Comparison of ENCODE assay signal across 15 cellular contexts in genomic region chr9:38017885-38018186, GRCh38. TPM values are rescaled to one million over a fixed set of nuclear protein-coding genes. Genes with fewer than 3 reads are reported as not detected.
DNase-seq lines count a peak whose midpoint lies in the region; ATAC-seq and TF ChIP-seq lines count a peak whose summit lies in the region.
"Had no signal": no experiment of that assay in that cellular context is flagged by ENCODE, and none has a peak within 500 bp of the region (broad histone marks: within the 10 kb centered on the region; RNA-seq: fewer than 3 reads in every experiment).

No MANE protein-coding gene starts in this region.

- H3K56ac ChIP-seq in IMR-90 (ENCODE audit: extremely low read depth, insufficient read depth, low read length) (no peak overlapping the region), mesendoderm (ENCODE audit: low read length) (peak overlapping the region; percentile 36)

- H4K8ac ChIP-seq in IMR-90 (ENCODE audit: low read depth in 2 of 2, low read length in 2 of 2), result peak overlapping the region; percentile 56 to 74; a peak in 2 of 4 replicates
- no peak overlapping the region for H4K8ac ChIP-seq in mesendoderm (ENCODE audit: low read depth, low read length)

- H3K4me1 ChIP-seq in IMR-90 (ENCODE audit: control insufficient read depth, insufficient read depth, low read length) (peaks cover 43% of the 10 kb centered on the region), mesendoderm (ENCODE audit: control insufficient read depth, low read depth, low read length) (peaks cover 37% of the 10 kb centered on the region), subcutaneous abdominal adipose tissue (ENCODE audit: control insufficient read depth in 5 of 5, insufficient read depth in 5 of 5, low read length in 5 of 5) (peaks cover 17 to 59% (median 44%) of the 10 kb centered on the region in 5 donors)

- H3K23ac ChIP-seq in IMR-90 (ENCODE audit: low read depth, low read length) (peak overlapping the region; percentile 61), mesendoderm (ENCODE audit: low read length) (peak overlapping the region; percentile 75)

- dilution Hi-C loops in IMR-90 (cut with HindIII; ENCODE audit: low sequenced_read_pairs, unreplicated experiment), result no loop called here

- H4K5ac ChIP-seq in IMR-90 (ENCODE audit: low read depth, low read length) (peak overlapping the region; percentile 26; the same call in 1 of the 2 replicates), mesendoderm (ENCODE audit: low read length) (no peak overlapping the region)

- no peak overlapping the region for H3K4me3 ChIP-seq in IMR-90 (ENCODE audit: insufficient read depth, low read depth, low read length)
- no peak overlapping the region for H3K4me3 ChIP-seq in brain microvascular endothelial cell (ENCODE audit: low read depth, low read length)
- H3K4me3 ChIP-seq in mesendoderm (ENCODE audit: low read length), result no peak overlapping the region
- H3K4me3 ChIP-seq in subcutaneous abdominal adipose tissue (ENCODE audit: low read depth in 1 of 5, low read length in 5 of 5), result no peak overlapping the region
- H3K4me3 ChIP-seq: left lung had no signal

- whole genome bisulfite sequencing in IMR-90 (ENCODE audit: extremely low coverage in 2 of 2, insufficient read length in 1 of 2), 2 experiments, result 100% methylated on average over 1 of the region's 2 CpGs; no CpG with 5 or more reads in 1 of the 2 experiments
- no CpG with 5 or more reads among the region's 2 CpGs for WGBS in mesendoderm (ENCODE audit: extremely low coverage, insufficient coverage, low lambda C conversion rate)

- H3K27ac ChIP-seq in IMR-90 (ENCODE audit: insufficient read depth, low read length) (peak overlapping the region; percentile 65; the same call in 1 of the 2 replicates), brain microvascular endothelial cell (peak overlapping the region; percentile 92), mesendoderm (ENCODE audit: low read depth, low read length) (peak overlapping the region; percentile 25), subcutaneous abdominal adipose tissue (ENCODE audit: low read depth, low read length) (peak overlapping the region; percentile 22)

- TF ChIP-seq CTCF in IMR-90 (conservative IDR thresholded peaks at IDR 0.05; ENCODE audit: low read depth, low read length) (no peak), brain microvascular endothelial cell (IDR thresholded peaks at IDR 0.05; ENCODE audit: low read depth, low read length, missing control alignments) (no peak)

- no peak for TF ChIP-seq POLR2A in IMR-90 (IDR thresholded peaks at IDR 0.05; ENCODE audit: low read depth, low read length)

- TF ChIP-seq RAD21 in IMR-90 (IDR thresholded peaks at IDR 0.05; ENCODE audit: low read length), result no peak

- no peaks in the 10 kb centered on the region for H3K9me3 ChIP-seq in IMR-90 (ENCODE audit: control insufficient read depth, insufficient read depth, low read length)
- no peaks in the 10 kb centered on the region for H3K9me3 ChIP-seq in subcutaneous abdominal adipose tissue (ENCODE audit: control insufficient read depth in 5 of 5, low read length in 5 of 5)
- H3K9me3 ChIP-seq: left lung had no signal

- H3K14ac ChIP-seq in IMR-90 (replicated peaks; ENCODE audit: low read depth, low read length), result peak overlapping the region; percentile 44

- H2BK20ac ChIP-seq in IMR-90 (ENCODE audit: low read depth, low read length), result peak overlapping the region; percentile 43

- H3K4ac ChIP-seq in IMR-90 (ENCODE audit: low read depth, low read length) (peak overlapping the region; percentile 81), mesendoderm (ENCODE audit: low read depth, low read length) (no peak overlapping the region)

- no peak overlapping the region for H2AK9ac ChIP-seq in IMR-90 (replicated peaks; ENCODE audit: low read depth, low read length, poor library complexity)

- H3K79me1 ChIP-seq in IMR-90 (ENCODE audit: low read depth in 1 of 2, low read length in 2 of 2) (peaks cover 39 to 91% of the 10 kb centered on the region in 2 experiments), mesendoderm (ENCODE audit: low read length) (peaks cover 62% of the 10 kb centered on the region)

- H3K4me2 ChIP-seq in IMR-90 (ENCODE audit: low read depth, low read length), result no peak overlapping the region
- H3K4me2 ChIP-seq in mesendoderm (ENCODE audit: low read length), result no peak overlapping the region

- H3K36me3 ChIP-seq in IMR-90 (ENCODE audit: control insufficient read depth, insufficient read depth, low read length) (peaks cover 35% of the 10 kb centered on the region), brain microvascular endothelial cell (replicated peaks) (peaks cover 4% of the 10 kb centered on the region), mesendoderm (ENCODE audit: control insufficient read depth, insufficient read depth, low read length) (peaks cover 4% of the 10 kb centered on the region), subcutaneous abdominal adipose tissue (ENCODE audit: control insufficient read depth in 5 of 5, insufficient read depth in 5 of 5, low read length in 5 of 5) (peaks cover 0 to 18% (median 10%) of the 10 kb centered on the region in 5 donors)

- no TSS peak for BruUV-seq in IMR-90 (replicated peaks; lab: Mats Ljungman, UMichigan)

- peak overlapping the region; percentile 79 for H2BK5ac ChIP-seq in IMR-90 (ENCODE audit: low read depth, low read length, poor library complexity, severe bottlenecking)
- H2BK5ac ChIP-seq in mesendoderm (ENCODE audit: low read length), result no peak overlapping the region

- H4K91ac ChIP-seq in IMR-90 (ENCODE audit: insufficient read depth, low read depth, low read length), result peak overlapping the region; percentile 40

- peaks cover 32% of the 10 kb centered on the region for H3K9me1 ChIP-seq in IMR-90 (ENCODE audit: insufficient read depth, low read length)

- POLR2A ChIA-PET in IMR-90 (lab: Charles Lee; ENCODE audit: unreplicated experiment), result no interaction called here

- peak overlapping the region; percentile 17; the same call in 1 of the 3 replicates for H2BK15ac ChIP-seq in IMR-90 (ENCODE audit: low read depth, low read length)
- H2BK15ac ChIP-seq in mesendoderm (replicated peaks; ENCODE audit: low read depth), result no peak overlapping the region

- H2BK120ac ChIP-seq in IMR-90 (ENCODE audit: low read depth, low read length) (peak overlapping the region; percentile 82), mesendoderm (ENCODE audit: low read depth, low read length) (no peak overlapping the region)

- H3K18ac ChIP-seq in IMR-90 (ENCODE audit: low read depth, low read length) (peak overlapping the region; percentile 21; the same call in 1 of the 2 replicates), mesendoderm (ENCODE audit: low read length) (peak overlapping the region; percentile 33)

- H3K9ac ChIP-seq in IMR-90 (ENCODE audit: low read depth, low read length), result 0 out of 2 replicates have a peak overlapping the region, but pooled peaks have one; percentile 22
- H3K9ac ChIP-seq in mesendoderm (ENCODE audit: low read length), result no peak overlapping the region
- no peak overlapping the region for H3K9ac ChIP-seq in subcutaneous abdominal adipose tissue (ENCODE audit: low read length in 5 of 5)

- no peaks in the 10 kb centered on the region for H3K27me3 ChIP-seq in IMR-90 (ENCODE audit: control insufficient read depth, insufficient read depth, low read length)
- H3K27me3 ChIP-seq in brain microvascular endothelial cell (replicated peaks), result no peaks in the 10 kb centered on the region
- H3K27me3 ChIP-seq in mesendoderm (ENCODE audit: insufficient read depth, low read length, poor library complexity), result no peaks in the 10 kb centered on the region
- no peaks in the 10 kb centered on the region for H3K27me3 ChIP-seq in subcutaneous abdominal adipose tissue (ENCODE audit: control insufficient read depth in 5 of 5, insufficient read depth in 4 of 5, low read length in 5 of 5)
- H3K27me3 ChIP-seq: left lung had no signal

- DNase-seq in IMR-90, result no peak
- no peak for DNase-seq in brain microvascular endothelial cell
- no peak for DNase-seq in mesendoderm
- no peak for DNase-seq in NCI-H1105 treated with DMSO at 0.1 percent for 48 hours (lab: John Stamatoyannopoulos, UW)
- no peak for DNase-seq in nucleus accumbens (lab: John Stamatoyannopoulos, UW)
- DNase-seq in HuH-7 (ENCODE audit: low spot score), result no peak
- DNase-seq: activated CD4-positive, CD25-positive, alpha-beta regulatory T cell; activated CD8-positive, alpha-beta memory T cell treated with anti-CD3 and anti-CD28 coated beads, Interleukin-2, amount 50 U/mL, for 48 hours; activated naive CD4-positive, alpha-beta T cell treated with anti-CD3 and anti-CD28 coated beads, Interleukin-2, amount 50 U/mL, for 16 hours; CD4-positive, CD25-positive, alpha-beta regulatory T cell; MV-4-11; NCI-H226 had no signal

- in situ Hi-C loops in IMR-90 (cut with MboI; ENCODE audit: low sequenced_read_pairs), result no loop called here
- in situ Hi-C loops in brain microvascular endothelial cell (cut with HindIII; ENCODE audit: low pct_ligation_motif_present, low sequenced_read_pairs), result no loop called here

- CTCF ChIA-PET in IMR-90 (lab: Yijun Ruan, JAX), result interaction anchor here (0.6 to 2.6 kb wide), 4 partner anchors 9 to 46 kb away, joined by 3 to 11 read pairs (median 6); no protein-coding TSS in a partner anchor

- intact Hi-C loops in IMR-90 (cut with micrococcal nuclease), result loop anchor here (2.0 kb wide), 1 partner anchor 49 kb away; no protein-coding TSS in a partner anchor

- H4K20me1 ChIP-seq in IMR-90 (ENCODE audit: insufficient read depth, low read length), result peaks cover 23% of the 10 kb centered on the region; the same call in 1 of the 2 replicates

- H3K79me2 ChIP-seq in mesendoderm (ENCODE audit: control insufficient read depth, insufficient read depth, low read length), result peaks cover 69% of the 10 kb centered on the region

- ATAC-seq in IMR-90 (ENCODE audit: low read depth) (no peak), HG03095 (IDR thresholded peaks at IDR 0.05; ENCODE audit: unreplicated experiment) (no peak)

- no peak overlapping the region for H2AFZ ChIP-seq in IMR-90 (replicated peaks; ENCODE audit: low read length, poor library complexity)

- H2AK5ac ChIP-seq in IMR-90 (ENCODE audit: low read depth, low read length), result peak overlapping the region; percentile 65
- no peak overlapping the region for H2AK5ac ChIP-seq in mesendoderm (ENCODE audit: low read length)

TF ChIP-seq in IMR-90, 13 proteins besides CTCF, POLR2A, EP300 and RAD21 (continues in another document):
- TF ChIP-seq USF2 (IDR thresholded peaks at IDR 0.05; ENCODE audit: low read depth, low read length), result no peak
- TF ChIP-seq CEBPB (IDR thresholded peaks at IDR 0.05; ENCODE audit: low read depth, low read length), result no peak; the same call in 1 of the 2 replicates

RNA-seq across cellular contexts. Expression of gene SHB, which starts 51.2 kb away (rescaled TPM):
- 6.1 and 7.8 TPM in 2 replicates for total RNA-seq in IMR-90 (2012; rRNA removed)
- 20.4 and 22.9 TPM in 2 replicates for polyA plus RNA-seq in IMR-90 (2012; rRNA removed)
- polyA plus RNA-seq in IMR-90 (2012; cell fraction: cytosol; rRNA removed), result 15.8 and 28.1 TPM in 2 replicates
- 36.9 and 39.5 TPM in 2 replicates for polyA plus RNA-seq in IMR-90 (2012; cell fraction: nucleus; rRNA removed; ENCODE audit: low replicate concordance)
- polyA plus RNA-seq in mesendoderm (2013, experiment 1 of 2), result 13.4 TPM
- polyA plus RNA-seq in mesendoderm (2013, experiment 2 of 2), result 13.5 TPM

Comparison
In these comparisons a context has a peak if more than half of its experiments do, and no peak if none do; other contexts are left out.
1. H3K27ac ChIP-seq: peak in every context shown above with its lines; median percentile 92 in brain microvascular endothelial cell; 65 in IMR-90; 25 in mesendoderm; 22 in subcutaneous abdominal adipose tissue.